Comparison of ENCODE assay signal across 8 cellular contexts in genomic region chr10:114173680-114174461, GRCh38.
DNase-seq lines count a peak whose midpoint lies in the region; ATAC-seq and TF ChIP-seq lines count a peak whose summit lies in the region.

Gene CCDC186 (minus strand): TSS chr10:114174203. CDS start chr10:114163268, 10,935 bp downstream.

- TF ChIP-seq CTCF in AG10803 (conservative IDR thresholded peaks at IDR 0.05; ENCODE audit: low read length) = no peak

- H3K4me3 ChIP-seq in AG10803 (ENCODE audit: low read length) = peak within 1 kb of the TSS; percentile 98

- ATAC-seq in GM19025 (IDR thresholded peaks at IDR 0.05; ENCODE audit: low read depth, unreplicated experiment) = peak; percentile 99
- peak; percentile 99 for ATAC-seq in HG03280 (IDR thresholded peaks at IDR 0.05; ENCODE audit: unreplicated experiment)

- peak; percentile 77 for DNase-seq in AG10803 (ENCODE audit: low read depth)
- peak; percentile 95 for DNase-seq in NCI-H345 (lab: John Stamatoyannopoulos, UW)
- peak; percentile 98 for DNase-seq in activated CD4-positive, CD25-positive, alpha-beta regulatory T cell treated with anti-CD3 and anti-CD28 coated beads, Interleukin-2, amount 50 U/mL, for 72 hours
- DNase-seq in cerebellar nuclear complex (lab: John Stamatoyannopoulos, UW) = peak; percentile 93 to 97
- DNase-seq in islet precursor cell = peak; percentile 99
- peak; percentile 95 to 96 (median 96) for DNase-seq in stimulated activated CD4-positive, alpha-beta T cell treated with anti-CD3 and anti-CD28 coated beads, Interleukin-12 subunit alpha, Interleukin-12 subunit beta, amount 100 ng/mL, for 48 hours (ENCODE audit: low read depth in 2 of 3, low spot score in 1 of 3)

Comparison
In these comparisons a context has a peak if more than half of its experiments do, and no peak if none do; other contexts are left out.
1. Peak in every context shown above with its lines: DNase-seq, ATAC-seq and H3K4me3 ChIP-seq.